In genomic region chr17:46353856-46354255, GRCh38 we compare ENCODE assay signal across 5 cellular contexts. TPM values are rescaled to one million over a fixed set of nuclear protein-coding genes. Genes with fewer than 3 reads are reported as not detected.
A peak's percentile ranks its signal among the peaks of the same experiment; 100 is the strongest.
DNase-seq lines count a peak whose midpoint lies in the region; ATAC-seq, FAIRE-seq and TF ChIP-seq lines count a peak whose summit lies in the region.
"Not testable (repeated sequence)": the region's sequence is repeated elsewhere in the genome, so short reads cannot be mapped to it uniquely, and the experiment has no call there.

No MANE protein-coding gene starts in this region.

- not testable (repeated sequence) for H3K9me1 ChIP-seq in K562 (ENCODE audit: control insufficient read depth, insufficient read depth, low read length)

- not testable (repeated sequence) for H2AFZ ChIP-seq in K562 (ENCODE audit: low read depth, low read length)

- CTCF ChIA-PET in K562 (lab: Yijun Ruan, JAX; ENCODE audit: low intra/inter-chr PET ratio) = not testable (repeated sequence)

- H3K4me1 ChIP-seq in K562 (replicated peaks in 1 of 2; ENCODE audit: control insufficient read depth in 2 of 2, insufficient read depth in 2 of 2, low read length in 2 of 2); upper lobe of right lung: not testable (repeated sequence)

- not testable (repeated sequence) for DNase-seq in GM12892 (ENCODE audit: insufficient read length); K562 (ENCODE audit: extremely low read depth in 1 of 4, low spot score in 3 of 4); bronchial epithelial cell (ENCODE audit: low read depth); upper lobe of right lung; urothelium cell line (ENCODE audit: low spot score)

- intact Hi-C loops in K562 (cut with micrococcal nuclease); upper lobe of right lung (cut with DNase I): not testable (repeated sequence)

- BruUV-seq in K562 (replicated peaks; lab: Mats Ljungman, UMichigan) = not testable (repeated sequence)

- POLR2A ChIA-PET in K562 (lab: Yijun Ruan, JAX) = not testable (repeated sequence)

- H3K9me3 ChIP-seq in K562 (replicated peaks; ENCODE audit: control insufficient read depth, insufficient read depth, low read depth, low read length); upper lobe of right lung: not testable (repeated sequence)

- not testable (repeated sequence) for H3K27ac ChIP-seq in K562 (ENCODE audit: extremely low read depth, low read depth, low read length); upper lobe of right lung

- not testable (repeated sequence) for H3K4me2 ChIP-seq in K562 (ENCODE audit: insufficient read depth, low read length)

- in situ Hi-C loops in K562 (cut with MboI) = loop anchor here (25.0 kb wide), 1 partner anchor 92 kb away; no protein-coding TSS in a partner anchor

- TF ChIP-seq EP300 in K562 (IDR thresholded peaks at IDR 0.05; ENCODE audit: low read length) = not testable (repeated sequence)

- H3K4me3 ChIP-seq in K562; bronchial epithelial cell (ENCODE audit: low read depth, low read length); upper lobe of right lung: not testable (repeated sequence)

- WGBS in K562 (ENCODE audit: insufficient coverage, low coverage, missing lambda C conversion rate) = no CpG with 5 or more reads among the region's 4 CpGs

- not testable (repeated sequence) for H3K79me2 ChIP-seq in K562 (ENCODE audit: control insufficient read depth, insufficient read depth, low read length)

- H4K20me1 ChIP-seq in K562 (replicated peaks; ENCODE audit: control insufficient read depth, insufficient read depth, low read length) = not testable (repeated sequence)

- H3K9ac ChIP-seq in K562 (ENCODE audit: insufficient read depth in 1 of 2, low read depth in 2 of 2, low read length in 2 of 2) = not testable (repeated sequence)

- H3K36me3 ChIP-seq in K562 (ENCODE audit: control insufficient read depth, insufficient read depth, low read length); bronchial epithelial cell (ENCODE audit: control insufficient read depth, insufficient read depth, low read length); upper lobe of right lung: not testable (repeated sequence)

- not testable (repeated sequence) for H3K27me3 ChIP-seq in K562 (ENCODE audit: control insufficient read depth in 2 of 2, insufficient read depth in 2 of 2, low read length in 2 of 2); bronchial epithelial cell (ENCODE audit: control insufficient read depth, insufficient read depth, low read length); upper lobe of right lung

- not testable (repeated sequence) for TF ChIP-seq POLR2A in GM12892 (IDR thresholded peaks at IDR 0.05; ENCODE audit: low read depth, low read length); K562 (conservative IDR thresholded peaks at IDR 0.05)

- TF ChIP-seq CTCF in K562 (IDR thresholded peaks at IDR 0.05 in 2 of 3, conservative IDR thresholded peaks at IDR 0.05 in 1 of 3; ENCODE audit: insufficient read depth in 2 of 3, low read depth in 1 of 3, low read length in 3 of 3); bronchial epithelial cell (IDR thresholded peaks at IDR 0.05; ENCODE audit: insufficient read depth, low read length, severe bottlenecking); upper lobe of right lung (IDR thresholded peaks at IDR 0.05): not testable (repeated sequence)

- TF ChIP-seq RAD21 in K562 (CRISPR knock-in tag; conservative IDR thresholded peaks at IDR 0.05 in 1 of 2, IDR thresholded peaks at IDR 0.05 in 1 of 2) = not testable (repeated sequence)

- FAIRE-seq in GM12892 (lab: Jason Lieb, UNC) (peak; percentile 51), bronchial epithelial cell (lab: Jason Lieb, UNC) (peak; percentile 72), urothelium cell line (lab: Jason Lieb, UNC) (peak; percentile 40)
- not testable (repeated sequence) for FAIRE-seq in K562 (lab: Jason Lieb, UNC)

- ATAC-seq in K562 (peak; percentile 65; the same call in 2 of the 3 replicates), upper lobe of right lung (peak; percentile 18)

RNA-seq across cellular contexts. Expression of gene ARL17B, which starts 7.7 kb away (rescaled TPM):
- 23.1 TPM for polyA plus RNA-seq in GM12892 (2012; ENCODE audit: missing spikeins)
- 15.3 and 31.1 TPM in 2 replicates for total RNA-seq in K562 (2011; cell fraction: chromatin; rRNA removed; ENCODE audit: low replicate concordance)
- 6.5 and 8.8 TPM in 2 replicates for total RNA-seq in K562 (2011; cell fraction: nucleolus; rRNA removed)
- 11.1 and 13.6 TPM in 2 replicates for total RNA-seq in K562 (2011; cell fraction: nucleoplasm; rRNA removed)
- total RNA-seq in K562 (2014; rRNA removed) (4.4 and 8.2 TPM in 2 replicates), K562 (2014; rRNA removed; fragmentation: Illumina TruSeq; extraction: Trizol) (5.0 and 6.2 TPM in 2 replicates), K562 (2015; rRNA removed; fragmentation: Illumina TruSeq; extraction: Trizol) (4.0 and 4.5 TPM in 2 replicates), K562 (2021) (11.9 and 12.1 TPM in 2 replicates), bronchial epithelial cell (1.5 and 2.1 TPM in 2 replicates), upper lobe of right lung (31.0 TPM)
- polyA plus RNA-seq in K562 (2011; rRNA removed) (5.7 and 8.4 TPM in 2 replicates), K562 (2014; fragmentation: Illumina TruSeq; extraction: Trizol) (3.4 and 7.2 TPM in 2 replicates), K562 (2014; fragmentation: Nextera tagmentation; extraction: Ambion mirVana) (10 to 100 TPM; 19.3 to 24.2 TPM), K562 (2014; rRNA removed) (7.0 and 14.5 TPM in 2 replicates)
- polyA plus RNA-seq in K562 (2011; cell fraction: cytosol; rRNA removed) = 1.4 and 2.4 TPM in 2 replicates
- polyA plus RNA-seq in K562 (2011; cell fraction: nucleus; rRNA removed) = 13.0 and 14.0 TPM in 2 replicates
- polyA plus RNA-seq in K562 (2012) = 2.6 and 10.0 TPM in 2 replicates
- 3.3 and 4.0 TPM in 2 replicates for polyA minus RNA-seq in K562 (2011; rRNA and poly(A)+ RNA removed)
- polyA minus RNA-seq in K562 (2011; cell fraction: cytosol; rRNA and poly(A)+ RNA removed) = 1.1 and 4.6 TPM in 2 replicates
- 3.9 and 5.1 TPM in 2 replicates for polyA minus RNA-seq in K562 (2011; cell fraction: nucleus; rRNA and poly(A)+ RNA removed)

RNA-seq across cellular contexts. Expression of gene LRRC37A, which starts 58.9 kb away (rescaled TPM):
- 2.8 TPM for polyA plus RNA-seq in GM12892 (2012; ENCODE audit: missing spikeins)
- total RNA-seq in K562 (2011; cell fraction: chromatin; rRNA removed; ENCODE audit: low replicate concordance) = 21.0 and 29.7 TPM in 2 replicates
- total RNA-seq in K562 (2011; cell fraction: nucleolus; rRNA removed) = 8.2 and 10.7 TPM in 2 replicates
- 11.0 and 12.0 TPM in 2 replicates for total RNA-seq in K562 (2011; cell fraction: nucleoplasm; rRNA removed)
- 0.23 and 2.0 TPM in 2 replicates for total RNA-seq in K562 (2014; rRNA removed)
- 2.0 and 2.5 TPM in 2 replicates for total RNA-seq in K562 (2014; rRNA removed; fragmentation: Illumina TruSeq; extraction: Trizol)
- total RNA-seq in K562 (2015; rRNA removed; fragmentation: Illumina TruSeq; extraction: Trizol) = 1.9 and 2.3 TPM in 2 replicates
- total RNA-seq in K562 (2021) = 1.1 and 1.3 TPM in 2 replicates
- 2.5 and 3.1 TPM in 2 replicates for polyA plus RNA-seq in K562 (2011; rRNA removed)
- 0.64 and 1.9 TPM in 2 replicates for polyA plus RNA-seq in K562 (2011; cell fraction: cytosol; rRNA removed)
- polyA plus RNA-seq in K562 (2011; cell fraction: nucleus; rRNA removed) = 6.2 and 6.3 TPM in 2 replicates
- polyA plus RNA-seq in K562 (2012) = 0.90 and 2.0 TPM in 2 replicates
- polyA plus RNA-seq in K562 (2014; fragmentation: Illumina TruSeq; extraction: Trizol) = 1.6 and 2.1 TPM in 2 replicates
- under 1 TPM; 0.14 to 0.41 TPM for polyA plus RNA-seq in K562 (2014; fragmentation: Nextera tagmentation; extraction: Ambion mirVana)
- 1.8 and 2.8 TPM in 2 replicates for polyA plus RNA-seq in K562 (2014; rRNA removed)
- 6.3 and 7.9 TPM in 2 replicates for polyA minus RNA-seq in K562 (2011; rRNA and poly(A)+ RNA removed)
- polyA minus RNA-seq in K562 (2011; cell fraction: cytosol; rRNA and poly(A)+ RNA removed) = 0.55 and 1.1 TPM in 2 replicates
- 3.9 and 6.8 TPM in 2 replicates for polyA minus RNA-seq in K562 (2011; cell fraction: nucleus; rRNA and poly(A)+ RNA removed)
- total RNA-seq in bronchial epithelial cell = 1.8 and 1.9 TPM in 2 replicates
- total RNA-seq in upper lobe of right lung = 1.9 TPM
